In genomic region chr9:4489562-4489918, GRCh38 we compare ENCODE assay signal across 8 cellular contexts. TPM values are rescaled to one million over a fixed set of nuclear protein-coding genes. Genes with fewer than 3 reads are reported as not detected.
DNase-seq lines count a peak whose midpoint lies in the region; ATAC-seq and TF ChIP-seq lines count a peak whose summit lies in the region.

No MANE protein-coding gene starts in this region.

- H3K56ac ChIP-seq in mesendoderm (ENCODE audit: low read length): peak overlapping the region; percentile 88

- no peak for ATAC-seq in HG02588 (IDR thresholded peaks at IDR 0.05; ENCODE audit: unreplicated experiment)

- H3K79me1 ChIP-seq in mesendoderm (ENCODE audit: low read length): no peaks in the 10 kb centered on the region

- no peak overlapping the region for H2BK15ac ChIP-seq in mesendoderm (replicated peaks; ENCODE audit: low read depth)

- CTCF ChIA-PET in GM10248 (lab: Yijun Ruan, JAX): interaction anchor here (0.9 to 1.9 kb wide), 7 partner anchors 10 to 173 kb away, joined by 3 to 7 read pairs (median 4); partner anchors contain the start of gene PLPP6

- no peaks in the 10 kb centered on the region for H3K36me3 ChIP-seq in mesendoderm (ENCODE audit: control insufficient read depth, insufficient read depth, low read length)

- peak overlapping the region; percentile 30 for H2BK120ac ChIP-seq in mesendoderm (ENCODE audit: low read depth, low read length)

- no peak for TF ChIP-seq CTCF in GM10248 (IDR thresholded peaks at IDR 0.05; ENCODE audit: control extremely low read depth, extremely low read depth, low read depth, missing control alignments)

- peak overlapping the region; percentile 29 for H3K18ac ChIP-seq in mesendoderm (ENCODE audit: low read length)

- H3K4me3 Mint-ChIP-seq in IgD-negative memory B cell: peak overlapping the region; percentile 38 to 88 (median 77)

- H3K9me3 Mint-ChIP-seq in IgD-negative memory B cell: peaks cover 0 to 2% (median 0%) of the 10 kb centered on the region in 3 donors

- no peak overlapping the region for H3K23ac ChIP-seq in mesendoderm (ENCODE audit: low read length)

- peak; percentile 61 for DNase-seq in DMS 273 (lab: John Stamatoyannopoulos, UW; ENCODE audit: unreplicated experiment)
- no peak for DNase-seq in DMS 273 treated with DMSO at 0.1 percent for 48 hours (lab: John Stamatoyannopoulos, UW)
- DNase-seq in dedifferentiated amniotic fluid mesenchymal stem cell (ENCODE audit: extremely low spot score): peak; percentile 19
- peak; percentile 49 for DNase-seq in mesendoderm
- no peak for DNase-seq in activated effector memory CD4-positive, alpha-beta T cell treated with anti-CD3 and anti-CD28 coated beads, Interleukin-2, amount 50 U/mL, for 16 hours
- DNase-seq in GM10248 (ENCODE audit: extremely low spot score): no peak

- H3K4me3 ChIP-seq in mesendoderm (ENCODE audit: low read length): no peak overlapping the region

- H2AK5ac ChIP-seq in mesendoderm (ENCODE audit: low read length): no peak overlapping the region

- H3K4ac ChIP-seq in mesendoderm (ENCODE audit: low read depth, low read length): no peak overlapping the region

- H3K79me2 ChIP-seq in mesendoderm (ENCODE audit: control insufficient read depth, insufficient read depth, low read length): no peaks in the 10 kb centered on the region

- no peak overlapping the region for H4K5ac ChIP-seq in mesendoderm (ENCODE audit: low read length)

- no peak overlapping the region for H3K27ac ChIP-seq in mesendoderm (ENCODE audit: low read depth, low read length)

- H3K36me3 Mint-ChIP-seq in IgD-negative memory B cell: no peaks in the 10 kb centered on the region

- H4K8ac ChIP-seq in mesendoderm (ENCODE audit: low read depth, low read length): no peak overlapping the region

- no peak overlapping the region for H2BK5ac ChIP-seq in mesendoderm (ENCODE audit: low read length)

- no CpG with 5 or more reads among the region's 8 CpGs for WGBS in mesendoderm (ENCODE audit: extremely low coverage, insufficient coverage, low lambda C conversion rate)

- H3K27me3 ChIP-seq in mesendoderm (ENCODE audit: insufficient read depth, low read length, poor library complexity): no peaks in the 10 kb centered on the region

- H3K4me1 Mint-ChIP-seq in IgD-negative memory B cell: peaks cover 14 to 15% (median 14%) of the 10 kb centered on the region in 3 donors

- no peaks in the 10 kb centered on the region for H3K4me1 ChIP-seq in mesendoderm (ENCODE audit: control insufficient read depth, low read depth, low read length)

- peak overlapping the region; percentile 90 for H3K4me2 ChIP-seq in mesendoderm (ENCODE audit: low read length)

- POLR2A ChIA-PET in GM10248 (lab: Yijun Ruan, JAX): interaction anchor here (0.8 to 1.0 kb wide), 2 partner anchors 176 to 1142 kb away, joined by 3 to 4 read pairs; partner anchors contain the start of gene SPATA6L

- peaks cover 44% of the 10 kb centered on the region for H3K27me3 Mint-ChIP-seq in IgD-negative memory B cell

- H3K9ac ChIP-seq in mesendoderm (ENCODE audit: low read length): no peak overlapping the region

- H3K27ac Mint-ChIP-seq in IgD-negative memory B cell: no peak overlapping the region

RNA-seq across cellular contexts. Expression of gene SLC1A1, which starts 0.7 kb away (rescaled TPM):
- polyA plus RNA-seq in IgD-negative memory B cell: not detected
- 7.0 TPM for polyA plus RNA-seq in mesendoderm (2013, experiment 1 of 2)
- polyA plus RNA-seq in mesendoderm (2013, experiment 2 of 2): 7.3 TPM

Comparison
In these comparisons a context has a peak if more than half of its experiments do, and no peak if none do; other contexts are left out.
1. DNase-seq: peak in DMS 273 (single experiment), dedifferentiated amniotic fluid mesenchymal stem cell (single experiment) and mesendoderm (single experiment); none in DMS 273 treated with DMSO at 0.1 percent for 48 hours (single experiment), activated effector memory CD4-positive, alpha-beta T cell treated with anti-CD3 and anti-CD28 coated beads, Interleukin-2, amount 50 U/mL, for 16 hours (single experiment) and GM10248 (single experiment).